ENCODE assay signal across 12 cellular contexts in the genomic region with DNA sequence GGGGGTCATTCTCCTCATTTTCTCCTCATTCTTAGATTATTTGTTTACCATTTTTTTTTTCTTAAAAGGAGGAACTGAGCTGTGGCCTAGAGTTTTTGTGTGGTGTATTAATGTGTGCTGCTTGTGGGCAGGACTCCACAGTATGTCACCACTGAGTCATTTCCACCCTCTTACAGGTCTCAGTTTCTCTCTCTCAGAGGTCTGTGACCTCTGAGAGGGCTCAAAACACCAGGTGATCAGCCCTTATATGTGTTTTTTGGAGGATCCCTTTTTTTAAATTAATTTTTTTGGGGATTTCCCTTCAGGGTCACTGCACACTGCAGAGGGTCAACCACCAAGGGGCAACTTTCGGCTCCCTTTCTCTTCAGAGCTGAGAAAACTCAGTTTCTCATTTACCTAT.
DNase-seq lines count a peak whose midpoint lies in the region; ATAC-seq, FAIRE-seq and TF ChIP-seq lines count a peak whose summit lies in the region.
"Had no signal": no experiment of that assay in that cellular context is flagged by ENCODE, and none has a peak within 500 bp of the region (broad histone marks: within the 10 kb centered on the region; RNA-seq: fewer than 3 reads in every experiment).

No MANE protein-coding gene starts in this region.

- peak; percentile 51 for ATAC-seq in activated CD8-positive, alpha-beta T cell treated with anti-CD3 and anti-CD28 coated beads for 36 hours
- no peak for ATAC-seq in activated CD8-positive, alpha-beta T cell treated with anti-CD3 and anti-CD28 coated beads, Interleukin-2, amount 10 ng/mL, durations not matched to agents 7 days and 5 days
- ATAC-seq in GM21737 (IDR thresholded peaks at IDR 0.05; ENCODE audit: unreplicated experiment) (peak; percentile 99), HG03280 (IDR thresholded peaks at IDR 0.05; ENCODE audit: unreplicated experiment) (peak; percentile 91)
- ATAC-seq in stimulated activated naive CD8-positive, alpha-beta T cell treated with anti-CD3 and anti-CD28 coated beads, Interleukin-15, amount 100 ng/mL, for 72 hours, result peak; percentile 65
- ATAC-seq: left colon had no signal

- intact Hi-C loops in activated CD8-positive, alpha-beta T cell treated with anti-CD3 and anti-CD28 coated beads for 36 hours (cut with micrococcal nuclease), result no loop called here

- no peak for FAIRE-seq in H54 (lab: Jason Lieb, UNC)

- TF ChIP-seq POLR2A in H54 (IDR thresholded peaks at IDR 0.05; ENCODE audit: low read depth, low read length), result no peak

- POLR2A ChIA-PET in activated CD8-positive, alpha-beta T cell treated with anti-CD3 and anti-CD28 coated beads for 36 hours (lab: Charles Lee), result no interaction called here
- POLR2A ChIA-PET in activated CD8-positive, alpha-beta T cell treated with anti-CD3 and anti-CD28 coated beads, Interleukin-2, amount 10 ng/mL, durations not matched to agents 7 days and 5 days (lab: Charles Lee), result no interaction called here

- peak; percentile 15 for DNase-seq in activated CD8-positive, alpha-beta T cell treated with anti-CD3 and anti-CD28 coated beads for 36 hours
- DNase-seq in activated CD8-positive, alpha-beta T cell treated with anti-CD3 and anti-CD28 coated beads, Interleukin-2, amount 10 ng/mL, durations not matched to agents 7 days and 5 days, result no peak
- DNase-seq in stimulated activated naive CD8-positive, alpha-beta T cell treated with anti-CD3 and anti-CD28 coated beads, Interleukin-15, amount 100 ng/mL, for 72 hours, result peak in 1 of 2 donors; percentile 21
- DNase-seq in DMS53 (lab: John Stamatoyannopoulos, UW) (no peak), H54 (ENCODE audit: insufficient read length, low spot score) (no peak), middle frontal gyrus (ENCODE audit: extremely low spot score, low spot score) (no peak)
- DNase-seq: left colon, tibial artery had no signal

- H3K27me3 Mint-ChIP-seq in activated CD8-positive, alpha-beta T cell treated with anti-CD3 and anti-CD28 coated beads for 36 hours, result no peaks in the 10 kb centered on the region
- peaks cover 4% of the 10 kb centered on the region for H3K27me3 Mint-ChIP-seq in activated CD8-positive, alpha-beta T cell treated with anti-CD3 and anti-CD28 coated beads, Interleukin-2, amount 10 ng/mL, durations not matched to agents 7 days and 5 days (ENCODE audit: low read depth)
- no peaks in the 10 kb centered on the region for H3K27me3 Mint-ChIP-seq in stimulated activated naive CD8-positive, alpha-beta T cell treated with anti-CD3 and anti-CD28 coated beads, Interleukin-15, amount 100 ng/mL, for 72 hours

- peaks cover 6% of the 10 kb centered on the region for H3K4me1 Mint-ChIP-seq in activated CD8-positive, alpha-beta T cell treated with anti-CD3 and anti-CD28 coated beads for 36 hours (ENCODE audit: low read depth)
- peaks cover 2% of the 10 kb centered on the region for H3K4me1 Mint-ChIP-seq in activated CD8-positive, alpha-beta T cell treated with anti-CD3 and anti-CD28 coated beads, Interleukin-2, amount 10 ng/mL, durations not matched to agents 7 days and 5 days (ENCODE audit: low read depth)
- peaks cover 7% of the 10 kb centered on the region for H3K4me1 Mint-ChIP-seq in stimulated activated naive CD8-positive, alpha-beta T cell treated with anti-CD3 and anti-CD28 coated beads, Interleukin-15, amount 100 ng/mL, for 72 hours

- no peak for TF ChIP-seq CTCF in activated CD8-positive, alpha-beta T cell treated with anti-CD3 and anti-CD28 coated beads for 36 hours (IDR thresholded peaks at IDR 0.05)

- no peak overlapping the region for H3K27ac Mint-ChIP-seq in activated CD8-positive, alpha-beta T cell treated with anti-CD3 and anti-CD28 coated beads for 36 hours
- H3K27ac Mint-ChIP-seq in activated CD8-positive, alpha-beta T cell treated with anti-CD3 and anti-CD28 coated beads, Interleukin-2, amount 10 ng/mL, durations not matched to agents 7 days and 5 days, result no peak overlapping the region
- H3K27ac Mint-ChIP-seq in stimulated activated naive CD8-positive, alpha-beta T cell treated with anti-CD3 and anti-CD28 coated beads, Interleukin-15, amount 100 ng/mL, for 72 hours, result no peak overlapping the region
- H3K27ac Mint-ChIP-seq: activated T-helper 1 cell treated with anti-CD3 and anti-CD28 coated beads, Interleukin-12 subunit alpha, Interleukin-12 subunit beta, Interleukin-2, Interleukin-4 antibody, amounts not matched to agents 30 ng/mL and 10 ng/mL and 1 ng/mL, durations not matched to agents 14 hours and 24 hours and 36 hours; T-helper 2 cell treated with Interferon-gamma antibody and Interleukin-4, amounts not matched to agents 5 μg/mL and 100 μg/mL, for 36 hours had no signal

- no peak overlapping the region for H3K4me3 Mint-ChIP-seq in activated CD8-positive, alpha-beta T cell treated with anti-CD3 and anti-CD28 coated beads for 36 hours
- H3K4me3 Mint-ChIP-seq in activated CD8-positive, alpha-beta T cell treated with anti-CD3 and anti-CD28 coated beads, Interleukin-2, amount 10 ng/mL, durations not matched to agents 7 days and 5 days, result no peak overlapping the region
- H3K4me3 Mint-ChIP-seq in stimulated activated naive CD8-positive, alpha-beta T cell treated with anti-CD3 and anti-CD28 coated beads, Interleukin-15, amount 100 ng/mL, for 72 hours, result no peak overlapping the region
- H3K4me3 Mint-ChIP-seq: activated T-helper 1 cell treated with anti-CD3 and anti-CD28 coated beads, Interleukin-12 subunit alpha, Interleukin-12 subunit beta, Interleukin-2, Interleukin-4 antibody, amounts not matched to agents 30 ng/mL and 10 ng/mL and 1 ng/mL, durations not matched to agents 14 hours and 24 hours and 36 hours; T-helper 2 cell treated with Interferon-gamma antibody and Interleukin-4, amounts not matched to agents 5 μg/mL and 100 μg/mL, for 36 hours had no signal

- no peaks in the 10 kb centered on the region for H3K36me3 Mint-ChIP-seq in activated CD8-positive, alpha-beta T cell treated with anti-CD3 and anti-CD28 coated beads for 36 hours (ENCODE audit: low read depth)
- no peaks in the 10 kb centered on the region for H3K36me3 Mint-ChIP-seq in activated CD8-positive, alpha-beta T cell treated with anti-CD3 and anti-CD28 coated beads, Interleukin-2, amount 10 ng/mL, durations not matched to agents 7 days and 5 days (ENCODE audit: low read depth)

- CTCF ChIA-PET in activated CD8-positive, alpha-beta T cell treated with anti-CD3 and anti-CD28 coated beads for 36 hours (lab: Charles Lee), result no interaction called here
- CTCF ChIA-PET in activated CD8-positive, alpha-beta T cell treated with anti-CD3 and anti-CD28 coated beads, Interleukin-2, amount 10 ng/mL, durations not matched to agents 7 days and 5 days (lab: Charles Lee), result interaction anchor here (1.2 kb wide), 1 partner anchor 14 kb away, joined by 3 read pairs; no protein-coding TSS in a partner anchor

- H3K9me3 Mint-ChIP-seq in activated CD8-positive, alpha-beta T cell treated with anti-CD3 and anti-CD28 coated beads for 36 hours, result peaks cover 15% of the 10 kb centered on the region
- peaks cover 24% of the 10 kb centered on the region for H3K9me3 Mint-ChIP-seq in activated CD8-positive, alpha-beta T cell treated with anti-CD3 and anti-CD28 coated beads, Interleukin-2, amount 10 ng/mL, durations not matched to agents 7 days and 5 days (ENCODE audit: insufficient read depth)
- peaks cover 8 to 14% of the 10 kb centered on the region in 2 donors for H3K9me3 Mint-ChIP-seq in stimulated activated naive CD8-positive, alpha-beta T cell treated with anti-CD3 and anti-CD28 coated beads, Interleukin-15, amount 100 ng/mL, for 72 hours
